Comparison of ENCODE assay signal across 1 cellular context in genomic region chr1:109099871-109100757, GRCh38.
TF ChIP-seq lines count a peak whose summit lies in the region.

No MANE protein-coding gene starts in this region.

TF ChIP-seq in K562, 482 proteins besides CTCF, POLR2A, EP300 and RAD21 (continued from another document and continues in another):
- TF ChIP-seq TRIM25 (IDR thresholded peaks at IDR 0.05; ENCODE audit: borderline replicate concordance) (no peak), ZNF280A (IDR thresholded peaks at IDR 0.05; ENCODE audit: low read depth, partially characterized antibody) (no peak), MAFK (IDR thresholded peaks at IDR 0.05; ENCODE audit: low read length) (peak; percentile 21), BCOR (IDR thresholded peaks at IDR 0.05) (peak; percentile 80), SREBF1 (IDR thresholded peaks at IDR 0.05; ENCODE audit: borderline replicate concordance, low read depth, low read length) (no peak), CBFA2T2 (conservative IDR thresholded peaks at IDR 0.05) (no peak), E2F3 (CRISPR knock-in tag; IDR thresholded peaks at IDR 0.05) (peak; percentile 74; the same call in 1 of the 2 replicates), ZNF280B (CRISPR knock-in tag; IDR thresholded peaks at IDR 0.05) (no peak), ETS2 (tag; IDR thresholded peaks at IDR 0.05; ENCODE audit: borderline replicate concordance, poor library complexity, severe bottlenecking) (no peak), CHD2 (IDR thresholded peaks at IDR 0.05; ENCODE audit: low read depth, low read length) (peak; percentile 38; the same call in 1 of the 2 replicates), NCOR1 (IDR thresholded peaks at IDR 0.05) (peak; percentile 83), FOXA1 (IDR thresholded peaks at IDR 0.05; ENCODE audit: borderline replicate concordance) (no peak), SMAD3 (CRISPR knock-in tag; conservative IDR thresholded peaks at IDR 0.05) (peak; percentile 35; the same call in 1 of the 2 replicates), MAX (CRISPR knock-in tag; IDR thresholded peaks at IDR 0.05) (peak; percentile 95), KLF13 (tag; IDR thresholded peaks at IDR 0.05; ENCODE audit: borderline replicate concordance, low read depth) (peak; percentile 97), ZNF263 (CRISPR knock-in tag; IDR thresholded peaks at IDR 0.05; ENCODE audit: borderline replicate concordance) (peak; percentile 75), ZEB2 (IDR thresholded peaks at IDR 0.05) (no peak), TSC22D4 (tag; IDR thresholded peaks at IDR 0.05) (no peak), FOXM1 (IDR thresholded peaks at IDR 0.05; ENCODE audit: low read depth) (peak; percentile 83), FOXM1 (CRISPR knock-in tag; IDR thresholded peaks at IDR 0.05; ENCODE audit: low read depth) (no peak; the same call in none of the 2 replicates), TCF15 (CRISPR knock-in tag; IDR thresholded peaks at IDR 0.05) (no peak), SNRNP70 (optimal IDR thresholded peaks at IDR 0.05; ENCODE audit: low read depth, low read length) (no peak), SOX6 (IDR thresholded peaks at IDR 0.05) (peak; percentile 85), IFI16 (CRISPR knock-in tag; IDR thresholded peaks at IDR 0.05) (no peak), ZSCAN29 (IDR thresholded peaks at IDR 0.05) (no peak), ATF4 (CRISPR knock-in tag; IDR thresholded peaks at IDR 0.05) (peak; percentile 65), HOMEZ (CRISPR knock-in tag; IDR thresholded peaks at IDR 0.05) (no peak), CC2D1A (IDR thresholded peaks at IDR 0.05) (peak; percentile 94), TAF7 (tag; IDR thresholded peaks at IDR 0.05) (peak; percentile 96), SAFB2 (IDR thresholded peaks at IDR 0.05; ENCODE audit: borderline replicate concordance, low read depth, low read length, severe bottlenecking) (no peak), CREBBP (IDR thresholded peaks at IDR 0.05; ENCODE audit: low read depth, low read length) (no peak), USF2 (CRISPR knock-in tag; IDR thresholded peaks at IDR 0.05) (peak; percentile 63), NR0B1 (IDR thresholded peaks at IDR 0.05; ENCODE audit: partially characterized antibody) (no peak), E2F4 (CRISPR knock-in tag; IDR thresholded peaks at IDR 0.05; ENCODE audit: low read depth) (peak; percentile 90), KAT2B (IDR thresholded peaks at IDR 0.05; ENCODE audit: low read depth, low read length) (peak; percentile 68), KAT8 (IDR thresholded peaks at IDR 0.05; ENCODE audit: low read depth) (no peak), ZNF431 (CRISPR knock-in tag; IDR thresholded peaks at IDR 0.05) (peak; percentile 80; the same call in 1 of the 2 replicates), BMI1 (IDR thresholded peaks at IDR 0.05; ENCODE audit: low read length) (no peak), SMC3 (conservative IDR thresholded peaks at IDR 0.05; ENCODE audit: insufficient read depth, low read depth, low read length) (peak; percentile 78), ARID4B (CRISPR knock-in tag; IDR thresholded peaks at IDR 0.05) (peak; percentile 96), ZFX (CRISPR knock-in tag; IDR thresholded peaks at IDR 0.05) (peak; percentile 97), SETDB1 (IDR thresholded peaks at IDR 0.05; ENCODE audit: low read length) (peak; percentile 95), FOXJ2 (tag; IDR thresholded peaks at IDR 0.05) (peak; percentile 85; the same call in 1 of the 2 replicates), ELF1 (tag; IDR thresholded peaks at IDR 0.05) (peak; percentile 97), HBP1 (CRISPR knock-in tag; IDR thresholded peaks at IDR 0.05) (peak; percentile 97), THRAP3 (IDR thresholded peaks at IDR 0.05; ENCODE audit: borderline replicate concordance) (no peak), ZNF408 (CRISPR knock-in tag; IDR thresholded peaks at IDR 0.05; ENCODE audit: low read depth) (no peak), DNMT1 (IDR thresholded peaks at IDR 0.05) (no peak)
